ENCODE assay signal across 8 cellular contexts in genomic region chr16:31072540-31073072, GRCh38. TPM values are rescaled to one million over a fixed set of nuclear protein-coding genes. Genes with fewer than 3 reads are reported as not detected.
DNase-seq lines count a peak whose midpoint lies in the region; ATAC-seq and TF ChIP-seq lines count a peak whose summit lies in the region.

No MANE protein-coding gene starts in this region.

- H3K27ac Mint-ChIP-seq in activated T-helper 1 cell treated with anti-CD3 and anti-CD28 coated beads, Interleukin-12 subunit alpha, Interleukin-12 subunit beta, Interleukin-2, Interleukin-4 antibody, amounts not matched to agents 30 ng/mL and 10 ng/mL and 1 ng/mL, durations not matched to agents 14 hours and 24 hours and 36 hours = peak overlapping the region; percentile 93

- ATAC-seq in psoas muscle (no peak), HG03520 (IDR thresholded peaks at IDR 0.05; ENCODE audit: unreplicated experiment) (no peak)

- TF ChIP-seq CTCF in psoas muscle (IDR thresholded peaks at IDR 0.05) = no peak

- WGBS in psoas muscle, 3 donors = 1 to 4% (median 2%) methylated on average over 20 of the region's 20 CpGs

- H3K36me3 ChIP-seq in psoas muscle (ENCODE audit: insufficient read depth in 1 of 2, low read depth in 1 of 2) = peaks cover 0 to 22% of the 10 kb centered on the region in 2 donors

- no peaks in the 10 kb centered on the region for H3K9me3 ChIP-seq in psoas muscle

- H3K27me3 ChIP-seq in psoas muscle (ENCODE audit: insufficient read depth in 3 of 3, low read length in 2 of 3) = no peaks in the 10 kb centered on the region

- peaks cover 19% of the 10 kb centered on the region for H3K36me3 Mint-ChIP-seq in activated T-helper 1 cell treated with anti-CD3 and anti-CD28 coated beads, Interleukin-12 subunit alpha, Interleukin-12 subunit beta, Interleukin-2, Interleukin-4 antibody, amounts not matched to agents 30 ng/mL and 10 ng/mL and 1 ng/mL, durations not matched to agents 14 hours and 24 hours and 36 hours (ENCODE audit: low read depth)

- peak overlapping the region; percentile 97 for H3K27ac ChIP-seq in psoas muscle

- DNase-seq in NCI-H2196 (lab: John Stamatoyannopoulos, UW; ENCODE audit: unreplicated experiment) (peak; percentile 46), NCI-H2196 treated with DMSO at 0.1 percent for 48 hours (lab: John Stamatoyannopoulos, UW; ENCODE audit: unreplicated experiment) (no peak), germinal center (ENCODE audit: low spot score) (peak; percentile 42), psoas muscle (peak in 1 of 2 donors; percentile 62), iPS-NIHi11 (ENCODE audit: low spot score) (no peak)
- peak; percentile 45 for DNase-seq in Jurkat, Clone E6-1 (ENCODE audit: low read depth, low spot score)
- DNase-seq in activated T-helper 1 cell treated with anti-CD3 and anti-CD28 coated beads, Interleukin-12 subunit alpha, Interleukin-12 subunit beta, Interleukin-2, Interleukin-4 antibody, amounts not matched to agents 30 ng/mL and 10 ng/mL and 1 ng/mL, durations not matched to agents 14 hours and 24 hours and 36 hours (ENCODE audit: low spot score) = peak; percentile 17

- peak overlapping the region; percentile 98 for H3K4me3 ChIP-seq in Jurkat, Clone E6-1 (ENCODE audit: low read length)
- H3K4me3 ChIP-seq in psoas muscle = peak overlapping the region; percentile 93

- H3K27me3 Mint-ChIP-seq in activated T-helper 1 cell treated with anti-CD3 and anti-CD28 coated beads, Interleukin-12 subunit alpha, Interleukin-12 subunit beta, Interleukin-2, Interleukin-4 antibody, amounts not matched to agents 30 ng/mL and 10 ng/mL and 1 ng/mL, durations not matched to agents 14 hours and 24 hours and 36 hours (ENCODE audit: insufficient read depth) = no peaks in the 10 kb centered on the region

- intact Hi-C loops in activated T-helper 1 cell treated with anti-CD3 and anti-CD28 coated beads, Interleukin-12 subunit alpha, Interleukin-12 subunit beta, Interleukin-2, Interleukin-4 antibody, amounts not matched to agents 30 ng/mL and 10 ng/mL and 1 ng/mL, durations not matched to agents 14 hours and 24 hours and 36 hours (cut with micrococcal nuclease) = loop anchor here (2.0 to 10.0 kb wide), 4 partner anchors 282 to 1210 kb away; partner anchors contain the start of genes CDIPT, CFAP119, ITGAX and RNF40
- intact Hi-C loops in psoas muscle (cut with DNase I) = loop anchor here (2.0 kb wide), 2 partner anchors 38 to 40 kb away; partner anchors contain the start of gene STX4 (in 1 of the 2)

- peaks cover 44% of the 10 kb centered on the region for H3K4me1 Mint-ChIP-seq in activated T-helper 1 cell treated with anti-CD3 and anti-CD28 coated beads, Interleukin-12 subunit alpha, Interleukin-12 subunit beta, Interleukin-2, Interleukin-4 antibody, amounts not matched to agents 30 ng/mL and 10 ng/mL and 1 ng/mL, durations not matched to agents 14 hours and 24 hours and 36 hours (ENCODE audit: low read depth)

- H3K4me3 Mint-ChIP-seq in activated T-helper 1 cell treated with anti-CD3 and anti-CD28 coated beads, Interleukin-12 subunit alpha, Interleukin-12 subunit beta, Interleukin-2, Interleukin-4 antibody, amounts not matched to agents 30 ng/mL and 10 ng/mL and 1 ng/mL, durations not matched to agents 14 hours and 24 hours and 36 hours = peak overlapping the region; percentile 99

- peaks cover 20% of the 10 kb centered on the region for H3K4me1 ChIP-seq in psoas muscle

- H3K9me3 Mint-ChIP-seq in activated T-helper 1 cell treated with anti-CD3 and anti-CD28 coated beads, Interleukin-12 subunit alpha, Interleukin-12 subunit beta, Interleukin-2, Interleukin-4 antibody, amounts not matched to agents 30 ng/mL and 10 ng/mL and 1 ng/mL, durations not matched to agents 14 hours and 24 hours and 36 hours = no peaks in the 10 kb centered on the region

RNA-seq across cellular contexts. Expression of gene ZNF668, which starts 1.4 kb away (rescaled TPM):
- polyA plus RNA-seq in Jurkat, Clone E6-1 (2012; ENCODE audit: insufficient read depth, insufficient read length) = 12.6 TPM
- 14.9 and 15.1 TPM in 2 replicates for total RNA-seq in activated T-helper 1 cell treated with anti-CD3 and anti-CD28 coated beads, Interleukin-12 subunit alpha, Interleukin-12 subunit beta, Interleukin-2, Interleukin-4 antibody, amounts not matched to agents 30 ng/mL and 10 ng/mL and 1 ng/mL, durations not matched to agents 14 hours and 24 hours and 36 hours
- total RNA-seq in psoas muscle = 1 to 10 TPM; 5.3 to 7.5 (median 5.8) TPM
- polyA plus RNA-seq in psoas muscle = 10 to 100 TPM in 2 of 3 donors, 1 to 10 TPM in 1; 7.2 to 12.3 (median 10.9) TPM

RNA-seq across cellular contexts. Expression of gene ZNF646, which starts 1.6 kb away (rescaled TPM):
- 12.7 TPM for polyA plus RNA-seq in Jurkat, Clone E6-1 (2012; ENCODE audit: insufficient read depth, insufficient read length)
- total RNA-seq in activated T-helper 1 cell treated with anti-CD3 and anti-CD28 coated beads, Interleukin-12 subunit alpha, Interleukin-12 subunit beta, Interleukin-2, Interleukin-4 antibody, amounts not matched to agents 30 ng/mL and 10 ng/mL and 1 ng/mL, durations not matched to agents 14 hours and 24 hours and 36 hours = 25.3 and 26.1 TPM in 2 replicates
- total RNA-seq in psoas muscle = 10 to 100 TPM in 2 of 4 donors, 1 to 10 TPM in 2; 8.4 to 22.6 (median 12.3) TPM
- 10 to 100 TPM in 1 of 3 donors, 1 to 10 TPM in 2; 4.0 to 20.8 (median 5.9) TPM for polyA plus RNA-seq in psoas muscle

RNA-seq across cellular contexts. Expression of gene PRSS53, which starts 16.1 kb away (rescaled TPM):
- polyA plus RNA-seq in Jurkat, Clone E6-1 (2012; ENCODE audit: insufficient read depth, insufficient read length) = 2.2 TPM
- 3.1 and 4.7 TPM in 2 replicates for total RNA-seq in activated T-helper 1 cell treated with anti-CD3 and anti-CD28 coated beads, Interleukin-12 subunit alpha, Interleukin-12 subunit beta, Interleukin-2, Interleukin-4 antibody, amounts not matched to agents 30 ng/mL and 10 ng/mL and 1 ng/mL, durations not matched to agents 14 hours and 24 hours and 36 hours
- under 1 TPM; 0.32 to 0.90 (median 0.48) TPM for total RNA-seq in psoas muscle
- polyA plus RNA-seq in psoas muscle = under 1 TPM; 0.17 to 0.56 (median 0.31) TPM

RNA-seq across cellular contexts. Expression of gene VKORC1, which starts 22.0 kb away (rescaled TPM):
- 115 TPM for polyA plus RNA-seq in Jurkat, Clone E6-1 (2012; ENCODE audit: insufficient read depth, insufficient read length)
- total RNA-seq in activated T-helper 1 cell treated with anti-CD3 and anti-CD28 coated beads, Interleukin-12 subunit alpha, Interleukin-12 subunit beta, Interleukin-2, Interleukin-4 antibody, amounts not matched to agents 30 ng/mL and 10 ng/mL and 1 ng/mL, durations not matched to agents 14 hours and 24 hours and 36 hours = 47.3 and 53.0 TPM in 2 replicates
- total RNA-seq in psoas muscle = 10 to 100 TPM; 13.3 to 17.8 (median 16.5) TPM
- 10 to 100 TPM; 28.6 to 57.0 (median 48.3) TPM for polyA plus RNA-seq in psoas muscle

RNA-seq across cellular contexts. Expression of gene BCKDK, which starts 35.6 kb away (rescaled TPM):
- polyA plus RNA-seq in Jurkat, Clone E6-1 (2012; ENCODE audit: insufficient read depth, insufficient read length) = 57.9 TPM
- 43.6 and 44.8 TPM in 2 replicates for total RNA-seq in activated T-helper 1 cell treated with anti-CD3 and anti-CD28 coated beads, Interleukin-12 subunit alpha, Interleukin-12 subunit beta, Interleukin-2, Interleukin-4 antibody, amounts not matched to agents 30 ng/mL and 10 ng/mL and 1 ng/mL, durations not matched to agents 14 hours and 24 hours and 36 hours
- total RNA-seq in psoas muscle = 10 to 100 TPM; 36.7 to 72.8 (median 55.4) TPM
- 10 to 100 TPM; 46.6 to 58.6 (median 47.3) TPM for polyA plus RNA-seq in psoas muscle

Comparison
In these comparisons a context has a peak if more than half of its experiments do, and no peak if none do; other contexts are left out.
1. DNase-seq: peak in NCI-H2196 (single experiment), Jurkat, Clone E6-1 (single experiment), activated T-helper 1 cell treated with anti-CD3 and anti-CD28 coated beads, Interleukin-12 subunit alpha, Interleukin-12 subunit beta, Interleukin-2, Interleukin-4 antibody, amounts not matched to agents 30 ng/mL and 10 ng/mL and 1 ng/mL, durations not matched to agents 14 hours and 24 hours and 36 hours (single experiment) and germinal center (single experiment); none in NCI-H2196 treated with DMSO at 0.1 percent for 48 hours (single experiment) and iPS-NIHi11 (single experiment).